Comparison of ENCODE assay signal across 19 cellular contexts in the genomic region with DNA sequence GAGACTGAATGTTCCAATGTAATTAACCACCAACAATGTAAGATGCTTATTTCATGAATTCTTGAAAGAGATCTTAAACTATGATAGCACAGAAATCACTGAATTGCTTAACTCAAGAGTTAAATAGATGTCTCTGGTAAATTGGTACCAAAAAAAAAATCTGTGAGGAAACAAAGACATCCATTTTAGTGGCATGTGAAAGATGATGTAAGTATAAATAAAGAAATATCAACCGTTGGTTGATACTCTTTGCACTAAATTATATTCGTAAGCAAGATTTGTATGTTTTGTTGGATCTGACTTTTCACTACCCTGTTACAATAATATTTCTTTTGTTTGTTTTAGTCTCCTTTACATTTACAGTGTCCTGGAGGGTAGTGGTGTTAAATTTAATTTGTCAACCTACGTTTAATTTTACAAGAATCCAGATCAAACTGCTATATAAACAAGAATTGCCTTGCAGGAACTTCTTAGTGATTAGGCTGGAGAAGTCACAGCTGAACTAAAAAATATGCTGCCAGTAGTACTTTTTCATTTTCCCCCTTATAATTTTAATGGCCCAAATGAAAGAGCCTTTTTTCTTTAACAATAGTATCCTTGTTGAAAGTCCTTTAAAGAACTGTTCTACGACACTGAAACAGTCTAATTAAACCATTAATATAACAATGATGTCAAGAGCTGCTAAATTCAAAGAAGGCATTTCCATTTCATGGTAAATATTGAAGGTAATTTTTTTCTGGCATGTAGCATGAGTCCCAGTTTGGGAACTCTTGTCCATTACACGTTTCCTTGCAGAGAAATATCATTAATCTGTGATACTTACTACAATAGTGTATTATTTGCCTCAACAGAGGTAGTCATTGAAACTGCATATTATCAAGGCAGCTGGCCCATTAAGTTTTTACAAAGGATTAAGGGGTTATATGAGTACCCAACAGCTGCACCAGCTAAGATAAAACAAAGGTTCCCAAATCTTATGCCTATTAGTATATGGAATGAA.
DNase-seq lines count a peak whose midpoint lies in the region; ATAC-seq, FAIRE-seq and TF ChIP-seq lines count a peak whose summit lies in the region.
"Had no signal": no experiment of that assay in that cellular context is flagged by ENCODE, and none has a peak within 500 bp of the region (broad histone marks: within the 10 kb centered on the region; RNA-seq: fewer than 3 reads in every experiment).

No MANE protein-coding gene starts in this region.

- H3K4me1 ChIP-seq in GM23338 (ENCODE audit: insufficient read depth) = peaks cover 37% of the 10 kb centered on the region
- peaks cover 0 to 9% (median 0%) of the 10 kb centered on the region in 3 donors for H3K4me1 ChIP-seq in pancreas
- H3K4me1 ChIP-seq in CD8-positive, alpha-beta T cell (ENCODE audit: insufficient read depth, low read length) = no peaks in the 10 kb centered on the region
- H3K4me1 ChIP-seq: BLaER1 treated with 17β-estradiol and CSF1 and Interleukin-3, amounts not matched to agents 10 nM and 100 nM had no signal

- intact Hi-C loops in pancreas (cut with DNase I) = no loop called here
- intact Hi-C loops in CD8-positive, alpha-beta T cell (cut with DNase I, micrococcal nuclease) = no loop called here

- H2AFZ ChIP-seq in GM23338 = no peak overlapping the region

- H4K20me1 ChIP-seq in GM23338 (replicated peaks; ENCODE audit: insufficient read depth) = no peaks in the 10 kb centered on the region
- H4K20me1 ChIP-seq: BLaER1 treated with 17β-estradiol and CSF1 and Interleukin-3, amounts not matched to agents 10 nM and 100 nM had no signal

- H3K4me1 Mint-ChIP-seq in GM23338 = peaks cover 36% of the 10 kb centered on the region
- no peaks in the 10 kb centered on the region for H3K4me1 Mint-ChIP-seq in CD8-positive, alpha-beta T cell (ENCODE audit: low read depth)
- peaks cover 24% of the 10 kb centered on the region for H3K4me1 Mint-ChIP-seq in type B pancreatic cell (ENCODE audit: unreplicated experiment)
- H3K4me1 Mint-ChIP-seq: activated B cell treated with CpG ODN at 0.5 μM for 24 hours; activated CD8-positive, alpha-beta memory T cell treated with anti-CD3 and anti-CD28 coated beads, Interleukin-2, amount 10 ng/mL, durations not matched to agents 7 days and 5 days; naive B cell had no signal

- no peaks in the 10 kb centered on the region for H3K79me2 ChIP-seq in GM23338 (replicated peaks; ENCODE audit: insufficient read depth)

- H3K4me3 Mint-ChIP-seq in GM23338 (no peak overlapping the region), type B pancreatic cell (no peak overlapping the region)
- no peak overlapping the region for H3K4me3 Mint-ChIP-seq in CD8-positive, alpha-beta T cell
- H3K4me3 Mint-ChIP-seq: activated B cell treated with CpG ODN at 0.5 μM for 24 hours; activated CD8-positive, alpha-beta memory T cell treated with anti-CD3 and anti-CD28 coated beads, Interleukin-2, amount 10 ng/mL, durations not matched to agents 7 days and 5 days; naive B cell had no signal

- peak; percentile 34 for FAIRE-seq in pancreas (lab: Jason Lieb, UNC)
- FAIRE-seq in urothelium cell line (lab: Jason Lieb, UNC) = no peak
- FAIRE-seq: bronchial epithelial cell, HepG2 had no signal

- peak overlapping the region; percentile 16; the same call in 1 of the 2 replicates for H3K4me2 ChIP-seq in GM23338
- H3K4me2 ChIP-seq: BLaER1 treated with 17β-estradiol and CSF1 and Interleukin-3, amounts not matched to agents 10 nM and 100 nM had no signal

- H3K36me3 Mint-ChIP-seq in GM23338 (ENCODE audit: low read depth) = no peaks in the 10 kb centered on the region; the same call in 2 of the 3 replicates
- no peaks in the 10 kb centered on the region for H3K36me3 Mint-ChIP-seq in CD8-positive, alpha-beta T cell
- no peaks in the 10 kb centered on the region for H3K36me3 Mint-ChIP-seq in type B pancreatic cell
- H3K36me3 Mint-ChIP-seq: naive B cell had no signal

- H3K4me3 ChIP-seq in GM23338 = no peak overlapping the region
- H3K4me3 ChIP-seq in pancreas = no peak overlapping the region
- no peak overlapping the region for H3K4me3 ChIP-seq in CD8-positive, alpha-beta T cell (ENCODE audit: low read depth, low read length)
- H3K4me3 ChIP-seq: BLaER1 treated with 17β-estradiol and CSF1 and Interleukin-3, amounts not matched to agents 10 nM and 100 nM; heart right ventricle had no signal

- H3K27me3 Mint-ChIP-seq in GM23338 (ENCODE audit: insufficient read depth, low read depth, poor library complexity) = peaks cover 2% of the 10 kb centered on the region
- no peaks in the 10 kb centered on the region for H3K27me3 Mint-ChIP-seq in CD8-positive, alpha-beta T cell (ENCODE audit: low read depth)
- H3K27me3 Mint-ChIP-seq in type B pancreatic cell = no peaks in the 10 kb centered on the region
- H3K27me3 Mint-ChIP-seq: activated B cell treated with CpG ODN at 0.5 μM for 24 hours; activated CD8-positive, alpha-beta memory T cell treated with anti-CD3 and anti-CD28 coated beads, Interleukin-2, amount 10 ng/mL, durations not matched to agents 7 days and 5 days; naive B cell had no signal

- H3K27ac ChIP-seq in GM23338 (ENCODE audit: low read depth) (no peak overlapping the region), pancreas (no peak overlapping the region)
- H3K27ac ChIP-seq in CD8-positive, alpha-beta T cell (ENCODE audit: low read depth, low read length) = no peak overlapping the region
- H3K27ac ChIP-seq: BLaER1 treated with 17β-estradiol and CSF1 and Interleukin-3, amounts not matched to agents 10 nM and 100 nM had no signal

- 49 to 57% methylated on average over 5 of the region's 5 CpGs for WGBS in pancreas, 2 donors

- POLR2A ChIA-PET in CD8-positive, alpha-beta T cell (lab: Charles Lee) = no interaction called here

- H3K27me3 ChIP-seq in GM23338 (ENCODE audit: insufficient read depth) = no peaks in the 10 kb centered on the region
- no peaks in the 10 kb centered on the region for H3K27me3 ChIP-seq in pancreas
- no peaks in the 10 kb centered on the region for H3K27me3 ChIP-seq in CD8-positive, alpha-beta T cell (ENCODE audit: insufficient read depth, low read length)
- H3K27me3 ChIP-seq: BLaER1 treated with 17β-estradiol and CSF1 and Interleukin-3, amounts not matched to agents 10 nM and 100 nM; heart right ventricle had no signal

- DNase-seq in GM23338 (ENCODE audit: low spot score) (no peak), NCI-H1930 (lab: John Stamatoyannopoulos, UW) (peak; percentile 85 to 91), amniotic epithelial cell (ENCODE audit: low read depth) (peak; percentile 56), pancreas (no peak), urothelium cell line (ENCODE audit: low spot score) (no peak), germinal center (ENCODE audit: low spot score) (no peak), type B pancreatic cell (ENCODE audit: extremely low spot score, unreplicated experiment) (no peak)
- no peak for DNase-seq in CD8-positive, alpha-beta T cell
- DNase-seq: activated B cell treated with CpG ODN at 0.5 μM for 24 hours; activated CD8-positive, alpha-beta memory T cell treated with anti-CD3 and anti-CD28 coated beads, Interleukin-2, amount 10 ng/mL, durations not matched to agents 7 days and 5 days; activated naive CD4-positive, alpha-beta T cell; heart right ventricle; naive B cell; NCI-H187; stimulated activated CD4-positive, alpha-beta T cell treated with anti-CD3 and anti-CD28 coated beads, Interleukin-2, amount 100 ng/mL, for 24 hours; SW 1271 had no signal

- H3K36me3 ChIP-seq in GM23338 (ENCODE audit: insufficient read depth) (peaks cover 2% of the 10 kb centered on the region; the same call in 1 of the 2 replicates), pancreas (no peaks in the 10 kb centered on the region)
- H3K36me3 ChIP-seq in CD8-positive, alpha-beta T cell (ENCODE audit: insufficient read depth, low read length) = no peaks in the 10 kb centered on the region
- H3K36me3 ChIP-seq: BLaER1 treated with 17β-estradiol and CSF1 and Interleukin-3, amounts not matched to agents 10 nM and 100 nM; heart right ventricle had no signal

- CTCF ChIA-PET in CD8-positive, alpha-beta T cell (lab: Charles Lee) = no interaction called here

- H3F3A ChIP-seq in GM23338 (replicated peaks; ENCODE audit: low read depth) = no peaks in the 10 kb centered on the region

- H3K27ac Mint-ChIP-seq in GM23338 = 0 out of 2 replicates have a peak overlapping the region, but pooled peaks have one; percentile 45
- H3K27ac Mint-ChIP-seq in CD8-positive, alpha-beta T cell = no peak overlapping the region
- H3K27ac Mint-ChIP-seq in type B pancreatic cell = no peak overlapping the region
- H3K27ac Mint-ChIP-seq: activated B cell treated with CpG ODN at 0.5 μM for 24 hours; activated CD8-positive, alpha-beta memory T cell treated with anti-CD3 and anti-CD28 coated beads, Interleukin-2, amount 10 ng/mL, durations not matched to agents 7 days and 5 days had no signal

- H3K9me2 ChIP-seq in GM23338 (ENCODE audit: insufficient read depth) = no peaks in the 10 kb centered on the region

- ATAC-seq in GM23338 (no peak), pancreas (no peak)
- no peak for ATAC-seq in CD8-positive, alpha-beta T cell
- ATAC-seq: activated CD8-positive, alpha-beta memory T cell treated with anti-CD3 and anti-CD28 coated beads, Interleukin-2, amount 10 ng/mL, durations not matched to agents 7 days and 5 days; heart right ventricle; HepG2 had no signal

- H3K9me3 Mint-ChIP-seq in GM23338 (no peaks in the 10 kb centered on the region; the same call in 1 of the 3 replicates), type B pancreatic cell (no peaks in the 10 kb centered on the region)
- peaks cover 4% of the 10 kb centered on the region for H3K9me3 Mint-ChIP-seq in CD8-positive, alpha-beta T cell
- H3K9me3 Mint-ChIP-seq: activated B cell treated with CpG ODN at 0.5 μM for 24 hours had no signal

- TF ChIP-seq CTCF in GM23338 (conservative IDR thresholded peaks at IDR 0.05; ENCODE audit: low read depth in 2 of 2) (no peak), pancreas (IDR thresholded peaks at IDR 0.05) (no peak), type B pancreatic cell (conservative IDR thresholded peaks at IDR 0.05) (no peak)
- TF ChIP-seq CTCF in CD8-positive, alpha-beta T cell (IDR thresholded peaks at IDR 0.05) = no peak

- H3K9me3 ChIP-seq in pancreas = no peaks in the 10 kb centered on the region
- no peaks in the 10 kb centered on the region for H3K9me3 ChIP-seq in CD8-positive, alpha-beta T cell (ENCODE audit: low read length)

TF ChIP-seq in GM23338, 12 proteins besides CTCF, POLR2A, EP300 and RAD21 (continues in another document):
- TF ChIP-seq JUNB (IDR thresholded peaks at IDR 0.05; ENCODE audit: unreplicated experiment) (no peak), NANOG (IDR thresholded peaks at IDR 0.05; ENCODE audit: borderline replicate concordance) (no peak), EZH2 (IDR thresholded peaks at IDR 0.05; ENCODE audit: low read depth, unreplicated experiment) (no peak), ZNF331 (CRISPR knock-in tag; IDR thresholded peaks at IDR 0.05; ENCODE audit: low read depth) (no peak)

Comparison
In these comparisons a context has a peak if more than half of its experiments do, and no peak if none do; other contexts are left out.
1. DNase-seq: peak in NCI-H1930 (2 of 2) and amniotic epithelial cell (single experiment); none in GM23338 (single experiment), pancreas (0 of 6), CD8-positive, alpha-beta T cell (0 of 7), urothelium cell line (single experiment), germinal center (single experiment) and type B pancreatic cell (single experiment).